Comparison of ENCODE assay signal across 8 cellular contexts in the genomic region with DNA sequence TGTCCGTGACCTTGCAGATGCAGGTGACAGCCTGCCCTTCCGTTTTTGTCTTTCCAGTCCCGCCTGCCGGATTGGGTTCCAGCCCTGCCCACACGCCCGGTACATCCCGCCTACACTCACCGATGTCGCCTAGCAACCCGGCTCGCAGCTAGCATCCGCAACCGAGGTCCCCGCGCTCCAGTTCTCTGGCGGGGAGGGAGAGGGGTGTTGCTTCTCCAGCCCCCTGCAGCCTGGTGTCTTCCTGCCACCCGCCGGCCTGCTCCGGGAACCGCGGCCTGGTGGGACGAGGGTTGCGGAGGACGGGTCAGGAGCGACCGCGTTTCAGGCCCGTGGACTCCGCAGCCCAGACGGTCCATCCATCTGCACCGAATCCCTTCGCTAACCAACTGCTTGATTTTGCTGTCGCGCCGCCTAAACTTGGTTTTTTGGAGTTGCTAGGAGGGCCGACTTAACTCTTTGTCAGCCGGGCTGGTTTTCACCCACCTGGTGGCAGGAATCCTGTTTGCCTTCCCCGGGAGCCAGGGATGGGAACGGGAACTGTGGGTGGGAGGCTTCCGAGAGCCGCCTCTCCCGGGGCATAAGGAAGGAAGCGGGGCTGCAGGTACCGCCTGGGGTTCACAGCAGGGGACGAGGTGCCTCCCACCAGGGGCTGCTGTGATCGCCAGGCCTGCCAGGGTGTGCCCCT. TPM values are rescaled to one million over a fixed set of nuclear protein-coding genes. Genes with fewer than 3 reads are reported as not detected.
DNase-seq lines count a peak whose midpoint lies in the region; ATAC-seq and TF ChIP-seq lines count a peak whose summit lies in the region.

No MANE protein-coding gene starts in this region.

- H3K4me1 Mint-ChIP-seq in activated T-cell treated with anti-CD3 and anti-CD28 coated beads, Interleukin-2, amount 50 U/mL, for 72 hours (ENCODE audit: low read depth), result peaks cover 32% of the 10 kb centered on the region

- POLR2A ChIA-PET in AG04449 (lab: Yijun Ruan, JAX), result no interaction called here

- DNase-seq in AG04449 (ENCODE audit: low read depth, low spot score) (no peak), NCI-H1436 treated with DMSO at 0.1 percent for 48 hours (lab: John Stamatoyannopoulos, UW) (peak; percentile 40), fibroblast of villous mesenchyme (ENCODE audit: low read depth) (no peak), pons (ENCODE audit: low spot score) (peak; percentile 5), RKO (ENCODE audit: low spot score) (no peak), COLO829 (ENCODE audit: low spot score) (no peak)
- peak; percentile 66 to 70 for DNase-seq in activated T-cell treated with anti-CD3 and anti-CD28 coated beads, Interleukin-2, amount 50 U/mL, for 72 hours

- peak; percentile 75 to 78 for ATAC-seq in activated T-cell treated with anti-CD3 and anti-CD28 coated beads, Interleukin-2, amount 50 U/mL, for 72 hours (replicated peaks in 1 of 2)
- ATAC-seq in HG03460 (IDR thresholded peaks at IDR 0.05; ENCODE audit: unreplicated experiment), result no peak

- H3K36me3 Mint-ChIP-seq in activated T-cell treated with anti-CD3 and anti-CD28 coated beads, Interleukin-2, amount 50 U/mL, for 72 hours (ENCODE audit: insufficient read depth in 2 of 2), result peaks cover 5 to 6% of the 10 kb centered on the region in 2 donors

- no peaks in the 10 kb centered on the region for H3K27me3 Mint-ChIP-seq in activated T-cell treated with anti-CD3 and anti-CD28 coated beads, Interleukin-2, amount 50 U/mL, for 72 hours (ENCODE audit: low read depth)

- H3K27ac Mint-ChIP-seq in activated T-cell treated with anti-CD3 and anti-CD28 coated beads, Interleukin-2, amount 50 U/mL, for 72 hours, result no peak overlapping the region

- peaks cover 4 to 5% of the 10 kb centered on the region in 2 donors for H3K9me3 Mint-ChIP-seq in activated T-cell treated with anti-CD3 and anti-CD28 coated beads, Interleukin-2, amount 50 U/mL, for 72 hours

- peak overlapping the region; percentile 15; the same call in 1 of the 2 replicates for H3K4me3 ChIP-seq in AG04449 (ENCODE audit: low read depth, low read length)
- no peak overlapping the region for H3K4me3 ChIP-seq in fibroblast of villous mesenchyme (ENCODE audit: low read depth, low read length)

- H3K4me3 Mint-ChIP-seq in activated T-cell treated with anti-CD3 and anti-CD28 coated beads, Interleukin-2, amount 50 U/mL, for 72 hours, result peak overlapping the region; percentile 66 to 72

- TF ChIP-seq CTCF in AG04449 (IDR thresholded peaks at IDR 0.05; ENCODE audit: insufficient read depth, low read length, missing control alignments) (peak; percentile 34), fibroblast of villous mesenchyme (IDR thresholded peaks at IDR 0.05; ENCODE audit: insufficient read depth, low read depth, low read length) (peak; percentile 23)

- CTCF ChIA-PET in AG04449 (lab: Yijun Ruan, JAX), result no interaction called here

RNA-seq across cellular contexts. Expression of a gene that starts 15.4 kb away (rescaled TPM):
- total RNA-seq in activated T-cell treated with anti-CD3 and anti-CD28 coated beads, Interleukin-2, amount 50 U/mL, for 72 hours, result 10 to 100 TPM; 15.5 to 19.2 TPM
- total RNA-seq in fibroblast of villous mesenchyme, result not detected in 2 replicates

RNA-seq across cellular contexts. Expression of a gene that starts 29.5 kb away (rescaled TPM):
- not detected for total RNA-seq in activated T-cell treated with anti-CD3 and anti-CD28 coated beads, Interleukin-2, amount 50 U/mL, for 72 hours
- total RNA-seq in fibroblast of villous mesenchyme, result not detected in 2 replicates

RNA-seq across cellular contexts. Expression of a gene that starts 39.1 kb away (rescaled TPM):
- total RNA-seq in activated T-cell treated with anti-CD3 and anti-CD28 coated beads, Interleukin-2, amount 50 U/mL, for 72 hours, result 10 to 100 TPM; 67.3 to 74.2 TPM
- total RNA-seq in fibroblast of villous mesenchyme, result 48.4 and 64.1 TPM in 2 replicates

RNA-seq across cellular contexts. Expression of a gene that starts 40.1 kb away (rescaled TPM):
- 10 to 100 TPM; 51.8 to 52.7 TPM for total RNA-seq in activated T-cell treated with anti-CD3 and anti-CD28 coated beads, Interleukin-2, amount 50 U/mL, for 72 hours
- total RNA-seq in fibroblast of villous mesenchyme, result 19.4 and 22.2 TPM in 2 replicates

Comparison
In these comparisons a context has a peak if more than half of its experiments do, and no peak if none do; other contexts are left out.
1. DNase-seq: peak in NCI-H1436 treated with DMSO at 0.1 percent for 48 hours (single experiment), activated T-cell treated with anti-CD3 and anti-CD28 coated beads, Interleukin-2, amount 50 U/mL, for 72 hours (2 of 2) and pons (single experiment); none in AG04449 (single experiment), fibroblast of villous mesenchyme (single experiment), RKO (single experiment) and COLO829 (single experiment).
2. RNA of a gene that starts 15.4 kb away (total RNA-seq): 15.5 to 19.2 TPM in activated T-cell treated with anti-CD3 and anti-CD28 coated beads, Interleukin-2, amount 50 U/mL, for 72 hours; not detected in fibroblast of villous mesenchyme; every median in the first group is over 10 times any median in the second.